In genomic region chr6:72742274-72742673, GRCh38 we compare ENCODE assay signal across 24 cellular contexts.
"Had no signal": no experiment of that assay in that cellular context is flagged by ENCODE, and none has a peak within 500 bp of the region (broad histone marks: within the 10 kb centered on the region; RNA-seq: fewer than 3 reads in every experiment).

No MANE protein-coding gene starts in this region.

- H3K36me3 ChIP-seq: pancreas, right atrium auricular region, right lobe of liver, stomach, suprapubic skin, thoracic aorta, tibial nerve, uterus had no signal

- H3K4me1 ChIP-seq: left lung, pancreas, right atrium auricular region, right lobe of liver, stomach, suprapubic skin, tibial nerve, uterus had no signal

- DNase-seq: hypothalamus; immature natural killer cell; kidney; left colon; left lung; mesendoderm; naive thymus-derived CD8-positive, alpha-beta T cell; nucleus accumbens; pancreas; right lobe of liver; stimulated activated CD4-positive, alpha-beta T cell treated with anti-CD3 and anti-CD28 coated beads, Interleukin-12 subunit alpha, Interleukin-12 subunit beta, amount 100 ng/mL, for 4 hours; stimulated activated CD4-positive, alpha-beta T cell treated with anti-CD3 and anti-CD28 coated beads, Interleukin-15, amount 100 ng/mL, for 24 hours; stimulated activated CD4-positive, alpha-beta T cell treated with anti-CD3 and anti-CD28 coated beads, Interleukin-2, amount 100 ng/mL, for 24 hours; stimulated activated CD4-positive, alpha-beta T cell treated with anti-CD3 and anti-CD28 coated beads, Interleukin-4, amount 100 ng/mL, for 1 hour; stimulated activated naive B cell treated with anti-CD40 and anti-IgM and Interleukin-4, amounts not matched to agents 10 μg/mL and 1 μg/mL and 100 μg/mL, for 72 hours; stimulated activated naive CD8-positive, alpha-beta T cell treated with anti-CD3 and anti-CD28 coated beads, Interleukin-15, Interleukin-2, amounts not matched to agents 100 U/mL and 50 U/mL, for 24 hours; stomach; uterus had no signal

- H3K9me3 ChIP-seq: left lung, pancreas, right atrium auricular region, right lobe of liver, stomach, suprapubic skin, thoracic aorta, tibial nerve, uterus had no signal

- H3K4me3 ChIP-seq: left lung, lung, pancreas, right atrium auricular region, right lobe of liver, skin epidermis, stomach, suprapubic skin, thoracic aorta, tibial nerve, uterus had no signal

- H3K27ac ChIP-seq: left lung, pancreas, right atrium auricular region, right lobe of liver, skin epidermis, stomach, suprapubic skin, thoracic aorta, tibial nerve, uterus had no signal

- H3K27me3 ChIP-seq: left lung, pancreas, right atrium auricular region, right lobe of liver, stomach, tibial nerve, uterus had no signal
